In the genomic region with DNA sequence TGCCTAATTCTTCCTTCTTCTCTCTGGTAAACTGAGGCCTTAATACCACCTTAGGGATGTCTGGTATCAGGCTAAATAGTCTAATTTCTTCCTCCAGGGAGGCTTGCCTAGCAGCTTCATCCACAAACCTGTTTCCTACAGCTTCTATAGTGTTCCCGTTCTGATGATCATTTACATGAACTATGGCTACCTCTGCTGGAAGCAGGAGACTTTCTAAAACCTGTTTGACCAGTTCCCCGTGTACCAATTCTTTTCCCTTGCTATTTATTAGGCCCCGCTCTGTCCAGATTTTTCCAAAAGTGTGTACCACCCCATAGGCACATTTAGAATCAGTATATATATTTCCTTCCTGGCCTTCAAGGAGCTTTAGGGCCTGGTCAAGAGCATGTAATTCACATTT, we compare ENCODE assay signal across 1 cellular context.
TF ChIP-seq lines count a peak whose summit lies in the region.

No MANE protein-coding gene starts in this region.

TF ChIP-seq in GM23338, 12 proteins besides CTCF, POLR2A, EP300 and RAD21 (continued from another document):
- TF ChIP-seq, protein P1, sequence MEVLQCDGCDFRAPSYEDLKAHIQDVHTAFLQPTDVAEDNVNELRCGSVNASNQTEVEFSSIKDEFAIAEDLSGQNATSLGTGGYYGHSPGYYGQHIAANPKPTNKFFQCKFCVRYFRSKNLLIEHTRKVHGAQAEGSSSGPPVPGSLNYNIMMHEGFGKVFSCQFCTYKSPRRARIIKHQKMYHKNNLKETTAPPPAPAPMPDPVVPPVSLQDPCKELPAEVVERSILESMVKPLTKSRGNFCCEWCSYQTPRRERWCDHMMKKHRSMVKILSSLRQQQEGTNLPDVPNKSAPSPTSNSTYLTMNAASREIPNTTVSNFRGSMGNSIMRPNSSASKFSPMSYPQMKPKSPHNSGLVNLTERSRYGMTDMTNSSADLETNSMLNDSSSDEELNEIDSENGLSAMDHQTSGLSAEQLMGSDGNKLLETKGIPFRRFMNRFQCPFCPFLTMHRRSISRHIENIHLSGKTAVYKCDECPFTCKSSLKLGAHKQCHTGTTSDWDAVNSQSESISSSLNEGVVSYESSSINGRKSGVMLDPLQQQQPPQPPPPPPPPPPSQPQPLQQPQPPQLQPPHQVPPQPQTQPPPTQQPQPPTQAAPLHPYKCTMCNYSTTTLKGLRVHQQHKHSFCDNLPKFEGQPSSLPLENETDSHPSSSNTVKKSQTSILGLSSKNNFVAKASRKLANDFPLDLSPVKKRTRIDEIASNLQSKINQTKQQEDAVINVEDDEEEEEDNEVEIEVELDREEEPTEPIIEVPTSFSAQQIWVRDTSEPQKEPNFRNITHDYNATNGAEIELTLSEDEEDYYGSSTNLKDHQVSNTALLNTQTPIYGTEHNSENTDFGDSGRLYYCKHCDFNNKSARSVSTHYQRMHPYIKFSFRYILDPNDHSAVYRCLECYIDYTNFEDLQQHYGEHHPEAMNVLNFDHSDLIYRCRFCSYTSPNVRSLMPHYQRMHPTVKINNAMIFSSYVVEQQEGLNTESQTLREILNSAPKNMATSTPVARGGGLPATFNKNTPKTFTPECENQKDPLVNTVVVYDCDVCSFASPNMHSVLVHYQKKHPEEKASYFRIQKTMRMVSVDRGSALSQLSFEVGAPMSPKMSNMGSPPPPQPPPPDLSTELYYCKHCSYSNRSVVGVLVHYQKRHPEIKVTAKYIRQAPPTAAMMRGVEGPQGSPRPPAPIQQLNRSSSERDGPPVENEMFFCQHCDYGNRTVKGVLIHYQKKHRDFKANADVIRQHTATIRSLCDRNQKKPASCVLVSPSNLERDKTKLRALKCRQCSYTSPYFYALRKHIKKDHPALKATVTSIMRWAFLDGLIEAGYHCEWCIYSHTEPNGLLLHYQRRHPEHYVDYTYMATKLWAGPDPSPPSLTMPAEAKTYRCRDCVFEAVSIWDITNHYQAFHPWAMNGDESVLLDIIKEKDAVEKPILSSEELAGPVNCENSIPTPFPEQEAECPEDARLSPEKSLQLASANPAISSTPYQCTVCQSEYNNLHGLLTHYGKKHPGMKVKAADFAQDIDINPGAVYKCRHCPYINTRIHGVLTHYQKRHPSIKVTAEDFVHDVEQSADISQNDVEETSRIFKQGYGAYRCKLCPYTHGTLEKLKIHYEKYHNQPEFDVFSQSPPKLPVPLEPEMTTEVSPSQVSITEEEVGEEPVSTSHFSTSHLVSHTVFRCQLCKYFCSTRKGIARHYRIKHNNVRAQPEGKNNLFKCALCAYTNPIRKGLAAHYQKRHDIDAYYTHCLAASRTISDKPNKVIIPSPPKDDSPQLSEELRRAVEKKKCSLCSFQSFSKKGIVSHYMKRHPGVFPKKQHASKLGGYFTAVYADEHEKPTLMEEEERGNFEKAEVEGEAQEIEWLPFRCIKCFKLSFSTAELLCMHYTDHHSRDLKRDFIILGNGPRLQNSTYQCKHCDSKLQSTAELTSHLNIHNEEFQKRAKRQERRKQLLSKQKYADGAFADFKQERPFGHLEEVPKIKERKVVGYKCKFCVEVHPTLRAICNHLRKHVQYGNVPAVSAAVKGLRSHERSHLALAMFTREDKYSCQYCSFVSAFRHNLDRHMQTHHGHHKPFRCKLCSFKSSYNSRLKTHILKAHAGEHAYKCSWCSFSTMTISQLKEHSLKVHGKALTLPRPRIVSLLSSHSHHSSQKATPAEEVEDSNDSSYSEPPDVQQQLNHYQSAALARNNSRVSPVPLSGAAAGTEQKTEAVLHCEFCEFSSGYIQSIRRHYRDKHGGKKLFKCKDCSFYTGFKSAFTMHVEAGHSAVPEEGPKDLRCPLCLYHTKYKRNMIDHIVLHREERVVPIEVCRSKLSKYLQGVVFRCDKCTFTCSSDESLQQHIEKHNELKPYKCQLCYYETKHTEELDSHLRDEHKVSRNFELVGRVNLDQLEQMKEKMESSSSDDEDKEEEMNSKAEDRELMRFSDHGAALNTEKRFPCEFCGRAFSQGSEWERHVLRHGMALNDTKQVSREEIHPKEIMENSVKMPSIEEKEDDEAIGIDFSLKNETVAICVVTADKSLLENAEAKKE (CRISPR knock-in tag; IDR thresholded peaks at IDR 0.05), result no peak
- TF ChIP-seq STAT1 (IDR thresholded peaks at IDR 0.05; ENCODE audit: unreplicated experiment) (no peak), EZH2 (IDR thresholded peaks at IDR 0.05; ENCODE audit: low read depth, unreplicated experiment) (no peak), NANOG (IDR thresholded peaks at IDR 0.05; ENCODE audit: borderline replicate concordance) (no peak), ZNF114 (CRISPR knock-in tag; IDR thresholded peaks at IDR 0.05) (no peak), POLR2AphosphoS5 (IDR thresholded peaks at IDR 0.05; ENCODE audit: low read depth) (no peak)
